In the genomic region with DNA sequence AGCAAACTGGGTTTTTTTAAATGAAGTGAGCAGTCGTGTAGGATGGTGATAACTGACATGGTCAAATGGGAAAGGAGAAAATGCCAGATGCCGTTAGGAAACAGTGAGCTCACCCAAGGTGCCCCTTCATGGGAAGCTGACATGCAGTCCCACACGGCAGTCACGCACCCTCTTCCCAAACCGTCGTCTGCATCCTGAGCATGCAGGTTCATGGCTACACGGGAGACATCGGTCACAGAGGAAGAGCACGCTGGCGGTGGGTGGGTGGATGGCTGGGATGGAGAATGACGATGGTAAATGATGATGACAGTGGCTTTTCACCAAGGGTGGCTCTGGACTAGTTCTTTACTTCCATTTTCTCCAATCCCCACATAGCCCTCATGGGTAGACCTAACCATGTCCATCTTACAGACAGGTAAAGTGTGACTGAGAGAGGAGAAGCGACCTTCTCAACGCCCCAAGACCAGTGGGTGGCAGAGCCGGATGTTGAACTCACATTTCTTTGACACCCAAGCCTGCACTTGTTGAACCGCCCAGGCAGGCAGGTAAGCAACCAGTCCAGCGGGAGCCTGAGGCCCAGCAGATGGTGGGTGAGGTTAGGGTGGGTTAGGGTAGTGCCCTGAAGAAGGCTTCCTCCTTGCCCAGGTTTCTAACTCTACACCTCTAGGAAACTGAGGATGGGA, we compare ENCODE assay signal across 17 cellular contexts. TPM values are rescaled to one million over a fixed set of nuclear protein-coding genes. Genes with fewer than 3 reads are reported as not detected.
DNase-seq lines count a peak whose midpoint lies in the region; ATAC-seq and TF ChIP-seq lines count a peak whose summit lies in the region.
"Had no signal": no experiment of that assay in that cellular context is flagged by ENCODE, and none has a peak within 500 bp of the region (broad histone marks: within the 10 kb centered on the region; RNA-seq: fewer than 3 reads in every experiment).

No MANE protein-coding gene starts in this region.

- POLR2A ChIA-PET in IMR-90 (lab: Charles Lee; ENCODE audit: unreplicated experiment) = no interaction called here

- peaks cover 41 to 69% of the 10 kb centered on the region in 2 experiments for H3K79me1 ChIP-seq in IMR-90 (ENCODE audit: low read depth in 1 of 2, low read length in 2 of 2)

- in situ Hi-C loops in IMR-90 (cut with MboI; ENCODE audit: low sequenced_read_pairs) = no loop called here

- no peak overlapping the region for H4K8ac ChIP-seq in IMR-90 (ENCODE audit: low read depth in 2 of 2, low read length in 2 of 2)

- H3K4me3 ChIP-seq in IMR-90 (ENCODE audit: insufficient read depth, low read depth, low read length) (no peak overlapping the region), esophagus muscularis mucosa (no peak overlapping the region), muscle layer of duodenum (ENCODE audit: low read depth in 1 of 2, low read length in 2 of 2) (no peak overlapping the region), stomach (no peak overlapping the region)
- H3K4me3 ChIP-seq: MG63, Peyer's patch had no signal

- H2AFZ ChIP-seq in IMR-90 (replicated peaks; ENCODE audit: low read length, poor library complexity) = peak overlapping the region; percentile 68

- no peak overlapping the region for H3K4me2 ChIP-seq in IMR-90 (ENCODE audit: low read depth, low read length)

- H3K23ac ChIP-seq in IMR-90 (ENCODE audit: low read depth, low read length) = no peak overlapping the region

- CTCF ChIA-PET in IMR-90 (lab: Yijun Ruan, JAX) = no interaction called here

- H3K14ac ChIP-seq in IMR-90 (replicated peaks; ENCODE audit: low read depth, low read length) = no peak overlapping the region

- H3K9me1 ChIP-seq in IMR-90 (ENCODE audit: insufficient read depth, low read length) = peaks cover 37% of the 10 kb centered on the region; the same call in 1 of the 2 replicates

- TF ChIP-seq POLR2A in IMR-90 (IDR thresholded peaks at IDR 0.05; ENCODE audit: low read depth, low read length) (no peak), esophagus muscularis mucosa (IDR thresholded peaks at IDR 0.05; ENCODE audit: low read depth) (no peak), stomach (IDR thresholded peaks at IDR 0.05) (no peak), GM18505 (IDR thresholded peaks at IDR 0.05; ENCODE audit: borderline replicate concordance, extremely low read depth, insufficient read depth, insufficient read length) (no peak)

- TF ChIP-seq EP300 in esophagus muscularis mucosa (IDR thresholded peaks at IDR 0.05) (no peak), stomach (IDR thresholded peaks at IDR 0.05) (no peak)

- peaks cover 18% of the 10 kb centered on the region for H4K20me1 ChIP-seq in IMR-90 (ENCODE audit: insufficient read depth, low read length)

- H3K18ac ChIP-seq in IMR-90 (ENCODE audit: low read depth, low read length) = no peak overlapping the region

- 89% methylated on average over 5 of the region's 16 CpGs; no CpG with 5 or more reads in 1 of the 2 experiments for WGBS in IMR-90 (ENCODE audit: extremely low coverage in 2 of 2, insufficient read length in 1 of 2), 2 experiments
- 83% methylated on average over 16 of the region's 16 CpGs for WGBS in esophagus muscularis mucosa
- 85 to 94% (median 92%) methylated on average over 16 of the region's 16 CpGs for WGBS in stomach, 5 donors

- intact Hi-C loops in IMR-90 (cut with micrococcal nuclease) (no loop called here), esophagus muscularis mucosa (cut with DNase I) (no loop called here), stomach (cut with DNase I; ENCODE audit: low total_unique reads) (no loop called here)

- H3K9ac ChIP-seq in IMR-90 (ENCODE audit: low read depth, low read length) = no peak overlapping the region

- no peaks in the 10 kb centered on the region for H3K27me3 ChIP-seq in IMR-90 (ENCODE audit: control insufficient read depth, insufficient read depth, low read length)
- no peaks in the 10 kb centered on the region for H3K27me3 ChIP-seq in esophagus muscularis mucosa
- no peaks in the 10 kb centered on the region for H3K27me3 ChIP-seq in muscle layer of duodenum (ENCODE audit: low read depth, low read length)
- no peaks in the 10 kb centered on the region for H3K27me3 ChIP-seq in stomach
- H3K27me3 ChIP-seq: MG63, Peyer's patch had no signal

- no TSS peak for BruUV-seq in IMR-90 (replicated peaks; lab: Mats Ljungman, UMichigan)

- no peak overlapping the region for H2BK20ac ChIP-seq in IMR-90 (ENCODE audit: low read depth, low read length)

- DNase-seq in IMR-90 (no peak), esophagus muscularis mucosa (ENCODE audit: extremely low spot score) (no peak), stomach (no peak), T1000 (lab: John Stamatoyannopoulos, UW) (no peak), globus pallidus (ENCODE audit: low spot score) (no peak)
- DNase-seq: MG63, NCI-H1930, NCI-H2171, NCI-H82, SHP77 had no signal

- peaks cover 16% of the 10 kb centered on the region for H3K4me1 ChIP-seq in IMR-90 (ENCODE audit: control insufficient read depth, insufficient read depth, low read length)
- peaks cover 76 to 100% (median 94%) of the 10 kb centered on the region in 4 donors for H3K4me1 ChIP-seq in esophagus muscularis mucosa
- H3K4me1 ChIP-seq in muscle layer of duodenum (ENCODE audit: control insufficient read depth in 1 of 2, insufficient read depth in 2 of 2, low read length in 2 of 2) = peaks cover 9 to 25% of the 10 kb centered on the region in 2 donors
- peaks cover 18 to 75% (median 31%) of the 10 kb centered on the region in 4 donors for H3K4me1 ChIP-seq in stomach

- H3K36me3 ChIP-seq in IMR-90 (ENCODE audit: control insufficient read depth, insufficient read depth, low read length) (peaks cover 6% of the 10 kb centered on the region), esophagus muscularis mucosa (no peaks in the 10 kb centered on the region), muscle layer of duodenum (ENCODE audit: control insufficient read depth in 1 of 2, insufficient read depth in 2 of 2, low read length in 2 of 2) (peaks cover 0 to 5% of the 10 kb centered on the region in 2 donors), stomach (no peaks in the 10 kb centered on the region)
- H3K36me3 ChIP-seq: Peyer's patch had no signal

- no peak for ATAC-seq in IMR-90 (ENCODE audit: low read depth)
- no peak for ATAC-seq in GM21381 (IDR thresholded peaks at IDR 0.05; ENCODE audit: unreplicated experiment)
- no peak for ATAC-seq in GM18505 (IDR thresholded peaks at IDR 0.05; ENCODE audit: unreplicated experiment)

- no peak overlapping the region for H2AK5ac ChIP-seq in IMR-90 (ENCODE audit: low read depth, low read length)

- H2AK9ac ChIP-seq in IMR-90 (replicated peaks; ENCODE audit: low read depth, low read length, poor library complexity) = no peak overlapping the region

- no peak overlapping the region for H4K5ac ChIP-seq in IMR-90 (ENCODE audit: low read depth, low read length)

- no peak overlapping the region for H2BK5ac ChIP-seq in IMR-90 (ENCODE audit: low read depth, low read length, poor library complexity, severe bottlenecking)

- no peaks in the 10 kb centered on the region for H3K9me3 ChIP-seq in IMR-90 (ENCODE audit: control insufficient read depth, insufficient read depth, low read length)
- no peaks in the 10 kb centered on the region for H3K9me3 ChIP-seq in esophagus muscularis mucosa
- H3K9me3 ChIP-seq in muscle layer of duodenum (ENCODE audit: control insufficient read depth in 1 of 2, low read length in 2 of 2) = no peaks in the 10 kb centered on the region
- no peaks in the 10 kb centered on the region for H3K9me3 ChIP-seq in stomach
- H3K9me3 ChIP-seq: MG63, Peyer's patch had no signal

- TF ChIP-seq RAD21 in IMR-90 (IDR thresholded peaks at IDR 0.05; ENCODE audit: low read length) = no peak

- H2BK120ac ChIP-seq in IMR-90 (ENCODE audit: low read depth, low read length) = no peak overlapping the region

- dilution Hi-C loops in IMR-90 (cut with HindIII; ENCODE audit: low sequenced_read_pairs, unreplicated experiment) = no loop called here

- no peak overlapping the region for H4K91ac ChIP-seq in IMR-90 (ENCODE audit: insufficient read depth, low read depth, low read length)

- TF ChIP-seq CTCF in IMR-90 (conservative IDR thresholded peaks at IDR 0.05; ENCODE audit: low read depth, low read length) (no peak), esophagus muscularis mucosa (IDR thresholded peaks at IDR 0.05) (no peak), stomach (IDR thresholded peaks at IDR 0.05) (no peak)

- H3K56ac ChIP-seq in IMR-90 (ENCODE audit: extremely low read depth, insufficient read depth, low read length) = no peak overlapping the region

- no peak overlapping the region for H2BK15ac ChIP-seq in IMR-90 (ENCODE audit: low read depth, low read length)

- no peak overlapping the region; the same call in 1 of the 2 replicates for H3K4ac ChIP-seq in IMR-90 (ENCODE audit: low read depth, low read length)

- H3K27ac ChIP-seq in IMR-90 (ENCODE audit: insufficient read depth, low read length) (no peak overlapping the region), esophagus muscularis mucosa (replicated peaks in 1 of 4) (peak overlapping the region; percentile 89 to 98 (median 97)), muscle layer of duodenum (ENCODE audit: low read length) (peak overlapping the region; percentile 91), stomach (peak overlapping the region in 4 of 5 donors; percentile 10 to 83 (median 69))
- H3K27ac ChIP-seq: HL-60 had no signal

TF ChIP-seq in IMR-90, 13 proteins besides CTCF, POLR2A, EP300 and RAD21 (continues in another document):
- TF ChIP-seq MAFK (IDR thresholded peaks at IDR 0.05; ENCODE audit: low read depth, low read length) (no peak), CEBPB (IDR thresholded peaks at IDR 0.05; ENCODE audit: low read depth, low read length) (no peak), SMC3 (IDR thresholded peaks at IDR 0.05; ENCODE audit: low read depth, low read length) (no peak), RCOR1 (IDR thresholded peaks at IDR 0.05; ENCODE audit: insufficient replicate concordance, low read length) (no peak)
- TF ChIP-seq, protein P1, sequence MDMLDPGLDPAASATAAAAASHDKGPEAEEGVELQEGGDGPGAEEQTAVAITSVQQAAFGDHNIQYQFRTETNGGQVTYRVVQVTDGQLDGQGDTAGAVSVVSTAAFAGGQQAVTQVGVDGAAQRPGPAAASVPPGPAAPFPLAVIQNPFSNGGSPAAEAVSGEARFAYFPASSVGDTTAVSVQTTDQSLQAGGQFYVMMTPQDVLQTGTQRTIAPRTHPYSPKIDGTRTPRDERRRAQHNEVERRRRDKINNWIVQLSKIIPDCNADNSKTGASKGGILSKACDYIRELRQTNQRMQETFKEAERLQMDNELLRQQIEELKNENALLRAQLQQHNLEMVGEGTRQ (IDR thresholded peaks at IDR 0.05; ENCODE audit: low read depth, low read length) = no peak

RNA-seq across cellular contexts. Expression of gene TNS1, which starts 44.4 kb away (rescaled TPM):
- total RNA-seq in IMR-90 (2012; rRNA removed) (41.9 and 45.2 TPM in 2 replicates), esophagus muscularis mucosa (1,000 to 10,000 TPM; 1,001 to 2,170 (median 1,411) TPM), stomach (100 to 1,000 TPM; 145 to 682 (median 198) TPM)
- polyA plus RNA-seq in IMR-90 (2012; rRNA removed) (40.3 and 41.1 TPM in 2 replicates), stomach (10 to 100 TPM; 18.5 to 44.9 (median 33.2) TPM)
- polyA plus RNA-seq in IMR-90 (2012; cell fraction: cytosol; rRNA removed) = 17.3 and 23.8 TPM in 2 replicates
- 68.3 and 71.1 TPM in 2 replicates for polyA plus RNA-seq in IMR-90 (2012; cell fraction: nucleus; rRNA removed; ENCODE audit: low replicate concordance)
- total RNA-seq: NCI-H460 had no signal
- polyA plus RNA-seq: CD8-positive, alpha-beta memory T cell had no signal
